In genomic region chr13:23899555-23899954, GRCh38 we compare ENCODE assay signal across 8 cellular contexts. TPM values are rescaled to one million over a fixed set of nuclear protein-coding genes. Genes with fewer than 3 reads are reported as not detected.
DNase-seq lines count a peak whose midpoint lies in the region; ATAC-seq and TF ChIP-seq lines count a peak whose summit lies in the region.

No MANE protein-coding gene starts in this region.

- peaks cover 9 to 10% of the 10 kb centered on the region in 2 donors for H3K4me1 ChIP-seq in thyroid gland

- intact Hi-C loops in thyroid gland (cut with DNase I): no loop called here

- peaks cover 38% of the 10 kb centered on the region for H3K27me3 Mint-ChIP-seq in activated CD8-positive, alpha-beta memory T cell treated with anti-CD3 and anti-CD28 coated beads, Interleukin-2, amount 10 ng/mL, durations not matched to agents 7 days and 5 days
- H3K27me3 Mint-ChIP-seq in immature natural killer cell (ENCODE audit: low read depth in 3 of 3): peaks cover 11 to 24% (median 14%) of the 10 kb centered on the region in 3 donors

- no peak overlapping the region for H3K4me3 Mint-ChIP-seq in activated CD8-positive, alpha-beta memory T cell treated with anti-CD3 and anti-CD28 coated beads, Interleukin-2, amount 10 ng/mL, durations not matched to agents 7 days and 5 days
- H3K4me3 Mint-ChIP-seq in immature natural killer cell: no peak overlapping the region

- peak in 4 of 6 experiments; percentile 18 to 64 (median 26) for TF ChIP-seq CTCF in thyroid gland (IDR thresholded peaks at IDR 0.05)

- H3K27me3 ChIP-seq in thyroid gland: peaks cover 9% of the 10 kb centered on the region

- H3K4me3 ChIP-seq in thyroid gland (replicated peaks in 1 of 3): no peak overlapping the region

- DNase-seq in activated CD8-positive, alpha-beta memory T cell treated with anti-CD3 and anti-CD28 coated beads, Interleukin-2, amount 10 ng/mL, durations not matched to agents 7 days and 5 days: peak; percentile 55
- DNase-seq in activated CD8-positive, alpha-beta memory T cell treated with anti-CD3 and anti-CD28 coated beads, Interleukin-2, amount 50 U/mL, for 4 hours: no peak
- DNase-seq in M059J (ENCODE audit: low read depth) (peak; percentile 47), immature natural killer cell (peak in 2 of 3 donors; percentile 26 to 34), thyroid gland (peak; percentile 30 to 32), globus pallidus (ENCODE audit: low spot score) (no peak)
- DNase-seq in activated naive CD8-positive, alpha-beta T cell treated with anti-CD3 and anti-CD28 coated beads, Interleukin-2, amount 50 U/mL, for 16 hours (ENCODE audit: low read depth, low spot score): peak; percentile 15

- CTCF ChIA-PET in activated CD8-positive, alpha-beta memory T cell treated with anti-CD3 and anti-CD28 coated beads, Interleukin-2, amount 10 ng/mL, durations not matched to agents 7 days and 5 days (lab: Charles Lee): interaction anchor here (1.5 to 2.7 kb wide), 4 partner anchors 10 to 432 kb away, joined by 3 to 14 read pairs (median 6); partner anchors contain the start of gene MIPEP

- no peaks in the 10 kb centered on the region for H3K9me3 ChIP-seq in thyroid gland

- no peaks in the 10 kb centered on the region for H3K36me3 ChIP-seq in thyroid gland

- H3K4me1 Mint-ChIP-seq in activated CD8-positive, alpha-beta memory T cell treated with anti-CD3 and anti-CD28 coated beads, Interleukin-2, amount 10 ng/mL, durations not matched to agents 7 days and 5 days: peaks cover 14% of the 10 kb centered on the region
- peaks cover 0 to 2% of the 10 kb centered on the region in 2 donors for H3K4me1 Mint-ChIP-seq in immature natural killer cell

- no peak for TF ChIP-seq POLR2A in thyroid gland (IDR thresholded peaks at IDR 0.05)

- no peaks in the 10 kb centered on the region for H3K36me3 Mint-ChIP-seq in activated CD8-positive, alpha-beta memory T cell treated with anti-CD3 and anti-CD28 coated beads, Interleukin-2, amount 10 ng/mL, durations not matched to agents 7 days and 5 days
- no peaks in the 10 kb centered on the region for H3K36me3 Mint-ChIP-seq in immature natural killer cell

- ATAC-seq in activated CD8-positive, alpha-beta memory T cell treated with anti-CD3 and anti-CD28 coated beads, Interleukin-2, amount 10 ng/mL, durations not matched to agents 7 days and 5 days: peak; percentile 66
- ATAC-seq in HG02642 (IDR thresholded peaks at IDR 0.05; ENCODE audit: poor library complexity, unreplicated experiment): no peak

- H3K27ac Mint-ChIP-seq in activated CD8-positive, alpha-beta memory T cell treated with anti-CD3 and anti-CD28 coated beads, Interleukin-2, amount 10 ng/mL, durations not matched to agents 7 days and 5 days: no peak overlapping the region
- H3K27ac Mint-ChIP-seq in immature natural killer cell: no peak overlapping the region

- 36 to 41% methylated on average over 4 of the region's 4 CpGs for WGBS in thyroid gland, 2 donors

- no peaks in the 10 kb centered on the region for H3K9me3 Mint-ChIP-seq in activated CD8-positive, alpha-beta memory T cell treated with anti-CD3 and anti-CD28 coated beads, Interleukin-2, amount 10 ng/mL, durations not matched to agents 7 days and 5 days (ENCODE audit: low read depth)
- H3K9me3 Mint-ChIP-seq in immature natural killer cell: no peaks in the 10 kb centered on the region

- no peak overlapping the region for H3K27ac ChIP-seq in thyroid gland

RNA-seq across cellular contexts. Expression of gene C1QTNF9B, which starts 2.3 kb away (rescaled TPM):
- not detected for total RNA-seq in activated CD8-positive, alpha-beta memory T cell treated with anti-CD3 and anti-CD28 coated beads, Interleukin-2, amount 10 ng/mL, durations not matched to agents 7 days and 5 days
- not detected in 2 replicates for total RNA-seq in M059J (2014; rRNA removed; shearing (Covaris generic))
- polyA plus RNA-seq in immature natural killer cell: not detected
- total RNA-seq in thyroid gland: not detected

RNA-seq across cellular contexts. Expression of gene MIPEP, which starts 10.4 kb away (rescaled TPM):
- 10 to 100 TPM; 10.5 to 11.4 TPM for total RNA-seq in activated CD8-positive, alpha-beta memory T cell treated with anti-CD3 and anti-CD28 coated beads, Interleukin-2, amount 10 ng/mL, durations not matched to agents 7 days and 5 days
- 6.6 and 11.5 TPM in 2 replicates for total RNA-seq in M059J (2014; rRNA removed; shearing (Covaris generic))
- 10 to 100 TPM in 2 of 3 donors, 1 to 10 TPM in 1; 9.3 to 20.5 (median 14.3) TPM for polyA plus RNA-seq in immature natural killer cell
- total RNA-seq in thyroid gland: 10 to 100 TPM; 17.1 to 27.9 (median 24.1) TPM

Comparison
In these comparisons a context has a peak if more than half of its experiments do, and no peak if none do; other contexts are left out.
1. DNase-seq: peak in activated CD8-positive, alpha-beta memory T cell treated with anti-CD3 and anti-CD28 coated beads, Interleukin-2, amount 10 ng/mL, durations not matched to agents 7 days and 5 days (single experiment), M059J (single experiment), activated naive CD8-positive, alpha-beta T cell treated with anti-CD3 and anti-CD28 coated beads, Interleukin-2, amount 50 U/mL, for 16 hours (single experiment), immature natural killer cell (2 of 3) and thyroid gland (2 of 2); none in activated CD8-positive, alpha-beta memory T cell treated with anti-CD3 and anti-CD28 coated beads, Interleukin-2, amount 50 U/mL, for 4 hours (single experiment) and globus pallidus (single experiment).